In the genomic region with DNA sequence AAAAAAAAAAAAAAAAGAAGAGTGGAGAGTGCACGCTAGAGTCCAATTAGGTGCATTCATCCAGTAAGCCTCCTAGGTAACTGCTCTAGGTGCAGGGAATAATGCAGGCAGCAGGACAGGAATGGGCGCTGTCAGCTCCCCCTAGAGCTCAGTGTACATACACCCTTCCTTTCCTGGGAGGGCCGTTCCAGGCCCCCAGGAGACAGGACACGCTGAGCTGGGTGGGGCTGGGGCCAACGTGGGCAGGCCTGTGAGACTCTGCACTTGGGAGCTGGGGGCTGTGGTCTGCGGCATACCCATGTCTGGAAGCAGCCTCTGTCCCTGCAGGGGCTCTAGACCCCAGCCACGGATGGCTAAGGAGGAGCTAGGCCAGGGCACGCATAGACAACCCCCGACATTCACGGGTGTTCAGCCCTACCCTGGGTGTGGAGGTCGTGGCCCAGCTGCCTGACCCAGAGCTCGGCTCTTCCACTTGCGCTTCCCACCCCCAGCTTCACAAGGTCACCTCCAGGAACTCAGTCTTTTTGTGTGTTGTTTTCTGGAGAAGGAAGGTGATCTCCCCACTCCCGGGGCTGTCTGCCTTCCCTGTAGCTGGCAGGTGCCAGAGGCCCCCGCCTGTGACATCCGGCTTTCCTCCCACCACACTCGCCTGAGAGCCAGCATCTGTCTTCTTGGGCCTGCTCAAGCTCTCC, we compare ENCODE assay signal across 8 cellular contexts. TPM values are rescaled to one million over a fixed set of nuclear protein-coding genes. Genes with fewer than 3 reads are reported as not detected.
A peak's percentile ranks its signal among the peaks of the same experiment; 100 is the strongest.
DNase-seq lines count a peak whose midpoint lies in the region; ATAC-seq, FAIRE-seq and TF ChIP-seq lines count a peak whose summit lies in the region.

No MANE protein-coding gene starts in this region.

- peak overlapping the region; percentile 92 for H2AFZ ChIP-seq in GM12878 (ENCODE audit: control insufficient read depth, low read depth, low read length)

- BruUV-seq in GM12878 (replicated peaks; lab: Mats Ljungman, UMichigan), result TSS peak; percentile 79

- CTCF ChIA-PET in GM12878 (lab: Yijun Ruan, JAX), result interaction anchor here (0.7 to 2.5 kb wide), 11 partner anchors 8 to 69 kb away, joined by 3 to 16 read pairs (median 5); a partner anchor contains a TSS

- 0 out of 2 replicates have a peak, but pooled peaks cover 2% of the 10 kb centered on the region for H4K20me1 ChIP-seq in GM12878 (ENCODE audit: control insufficient read depth, insufficient read depth)

- FAIRE-seq in GM12878 (lab: Jason Lieb, UNC), result peak; percentile 66

- peak; percentile 8 for ATAC-seq in GM21367 (IDR thresholded peaks at IDR 0.05; ENCODE audit: unreplicated experiment)
- peak; percentile 4 for ATAC-seq in GM12878
- no peak for ATAC-seq in GM18870 (IDR thresholded peaks at IDR 0.05; ENCODE audit: unreplicated experiment)
- ATAC-seq in HG02610 (IDR thresholded peaks at IDR 0.05; ENCODE audit: unreplicated experiment), result no peak

- in situ Hi-C loops in GM12878 (cut with MboI), result no loop called here

- DNase-seq in DMS79 (lab: John Stamatoyannopoulos, UW) (peak; percentile 58), NCI-H2227 (lab: John Stamatoyannopoulos, UW; ENCODE audit: unreplicated experiment) (peak; percentile 68), GM12878 (ENCODE audit: low read depth, low spot score) (no peak), lower leg skin (ENCODE audit: low spot score in 2 of 2) (no peak)

- H3K27ac ChIP-seq in GM12878 (ENCODE audit: control insufficient read depth, insufficient read depth), result peak overlapping the region; percentile 87
- no peak overlapping the region for H3K27ac ChIP-seq in urinary bladder (ENCODE audit: low read depth)

- no peak for TF ChIP-seq EP300 in GM12878 (IDR thresholded peaks at IDR 0.05; ENCODE audit: borderline replicate concordance in 1 of 2, control insufficient read depth in 1 of 2, low read depth in 2 of 2, low read length in 2 of 2)

- intact Hi-C loops in GM12878 (cut with micrococcal nuclease; ENCODE audit: unreplicated experiment), result loop anchor here (2.0 kb wide), 2 partner anchors 21 to 35 kb away; a partner anchor contains a TSS
- intact Hi-C loops in lower leg skin (cut with DNase I; ENCODE audit: low total_unique reads), result loop anchor here (10.0 kb wide), 1 partner anchor 375 kb away; a partner anchor contains a TSS

- POLR2A ChIA-PET in GM12878 (lab: Charles Lee), result interaction anchor here (0.5 to 2.5 kb wide), 7 partner anchors 8 to 372 kb away, joined by 3 to 29 read pairs (median 10); a partner anchor contains a TSS

- RAD21 ChIA-PET in GM12878 (lab: Charles Lee; ENCODE audit: unreplicated experiment), result interaction anchor here (0.8 to 2.4 kb wide), 6 partner anchors 8 to 68 kb away, joined by 3 to 10 read pairs (median 3); a partner anchor contains a TSS

- H3K9me3 ChIP-seq in GM12878 (replicated peaks; ENCODE audit: control insufficient read depth, insufficient read depth, low read length), result no peaks in the 10 kb centered on the region

- H3K79me2 ChIP-seq in GM12878 (ENCODE audit: control insufficient read depth, insufficient read depth, low read length), result no peaks in the 10 kb centered on the region; the same call in 1 of the 2 replicates

- TF ChIP-seq CTCF in GM12878 (IDR thresholded peaks at IDR 0.05 in 2 of 3, conservative IDR thresholded peaks at IDR 0.05 in 1 of 3; ENCODE audit: control insufficient read depth in 2 of 3, extremely low read depth in 1 of 3, insufficient read depth in 1 of 3, low read depth in 3 of 3, low read length in 3 of 3), result peak in 2 of 3 experiments; percentile 31 to 38; a peak in 3 of 6 replicates
- TF ChIP-seq CTCF in lower leg skin (IDR thresholded peaks at IDR 0.05), result no peak

- peak overlapping the region; percentile 69 for H3K4me2 ChIP-seq in GM12878 (ENCODE audit: control insufficient read depth, insufficient read depth)

- 13% methylated on average over 17 of the region's 17 CpGs for WGBS in GM12878 (ENCODE audit: insufficient coverage, insufficient replicate concordance, low lambda C conversion rate, missing lambda C conversion rate)
- 9% methylated on average over 15 to 17 of the region's 17 CpGs for whole genome bisulfite sequencing in lower leg skin, 2 donors
- 13% methylated on average over 17 of the region's 17 CpGs for WGBS in urinary bladder

- H3K4me1 ChIP-seq in GM12878 (ENCODE audit: control insufficient read depth, insufficient read depth, low read length) (peaks cover 13% of the 10 kb centered on the region), urinary bladder (ENCODE audit: insufficient read depth) (peaks cover 5% of the 10 kb centered on the region)

- no peaks in the 10 kb centered on the region for H3K27me3 ChIP-seq in GM12878 (replicated peaks in 1 of 2; ENCODE audit: control insufficient read depth in 2 of 2, insufficient read depth in 2 of 2, low read length in 1 of 2)

- SMC1A ChIA-PET in GM12878 (lab: Charles Lee; ENCODE audit: uncharacterized antibody, unreplicated experiment), result interaction anchor here (0.8 to 1.3 kb wide), 3 partner anchors 8 to 68 kb away, joined by 3 to 4 read pairs (median 3); a partner anchor contains a TSS

- TF ChIP-seq POLR2A in GM12878 (IDR thresholded peaks at IDR 0.05; ENCODE audit: low read depth, low read length) (no peak), lower leg skin (IDR thresholded peaks at IDR 0.05) (no peak)

- H3K4me3 ChIP-seq in GM12878 (peak overlapping the region; percentile 86), lower leg skin (ENCODE audit: low read depth, poor library complexity, severe bottlenecking) (peak overlapping the region; percentile 37), urinary bladder (ENCODE audit: low read depth, low read length) (peak overlapping the region; percentile 72)

- peak overlapping the region; percentile 91 for H3K9ac ChIP-seq in GM12878 (ENCODE audit: control insufficient read depth, insufficient read depth, low read length)

- TF ChIP-seq RAD21 in GM12878 (IDR thresholded peaks at IDR 0.05; ENCODE audit: insufficient read depth, low read depth, low read length), result no peak

- H3K36me3 ChIP-seq in GM12878 (ENCODE audit: control insufficient read depth in 2 of 2, insufficient read depth in 2 of 2, low read length in 1 of 2) (no peaks in the 10 kb centered on the region), urinary bladder (ENCODE audit: insufficient read depth) (no peaks in the 10 kb centered on the region)

RNA-seq across cellular contexts. Expression of a gene that starts 1.0 kb away (rescaled TPM):
- 9.4 and 11.3 TPM in 2 replicates for total RNA-seq in GM12878 (2013; cell fraction: nucleolus; rRNA removed)
- total RNA-seq in GM12878 (2014; rRNA removed) (38.4 and 51.7 TPM in 2 replicates), GM12878 (2014; rRNA removed; fragmentation: Illumina TruSeq; extraction: Trizol) (7.1 and 9.3 TPM in 2 replicates), GM12878 (2021) (60.5 and 67.8 TPM in 2 replicates), lower leg skin (10 to 100 TPM; 24.9 to 42.4 (median 32.1) TPM), urinary bladder (7.9 TPM)
- 0.75 TPM for polyA plus RNA-seq in GM12878 (2011; ENCODE audit: low read depth)
- polyA plus RNA-seq in GM12878 (2011; rRNA removed) (3.3 and 5.6 TPM in 2 replicates), GM12878 (2014; fragmentation: Illumina TruSeq; extraction: Trizol) (0.62 TPM in 1 of 2 replicates, not detected in the other), GM12878 (2014; fragmentation: Nextera tagmentation; extraction: Ambion mirVana) (1 to 10 TPM in 1 of 2 experiments, under 1 TPM in 1; 0.58 to 3.1 TPM), GM12878 (2014; rRNA removed) (39.2 and 42.3 TPM in 2 replicates), GM12878 (2016; fragmentation: Nextera tagmentation; extraction: Ambion mirVana) (10 to 100 TPM; 44.5 to 54.8 TPM), urinary bladder (29.3 TPM)
- 20.1 and 37.9 TPM in 2 replicates for polyA plus RNA-seq in GM12878 (2011; cell fraction: cytosol; rRNA removed)
- polyA plus RNA-seq in GM12878 (2011; cell fraction: nucleus; rRNA removed), result 37.1 and 61.4 TPM in 2 replicates
- 10.8 and 14.9 TPM in 2 replicates for polyA plus RNA-seq in GM12878 (2012)
- polyA minus RNA-seq in GM12878 (2011; rRNA and poly(A)+ RNA removed), result 0.73 and 2.0 TPM in 2 replicates
- polyA minus RNA-seq in GM12878 (2011; cell fraction: cytosol; rRNA and poly(A)+ RNA removed), result 7.2 and 7.3 TPM in 2 replicates
- 14.4 and 28.4 TPM in 2 replicates for polyA minus RNA-seq in GM12878 (2011; cell fraction: nucleus; rRNA and poly(A)+ RNA removed)

RNA-seq across cellular contexts. Expression of a gene that starts 5.0 kb away (rescaled TPM):
- total RNA-seq in GM12878 (2013; cell fraction: nucleolus; rRNA removed), result 2.3 and 2.5 TPM in 2 replicates
- total RNA-seq in GM12878 (2014; rRNA removed) (12.8 and 14.3 TPM in 2 replicates), GM12878 (2014; rRNA removed; fragmentation: Illumina TruSeq; extraction: Trizol) (0.72 and 1.2 TPM in 2 replicates), GM12878 (2021) (6.2 and 8.9 TPM in 2 replicates), lower leg skin (10 to 100 TPM; 24.2 to 48.4 (median 36.0) TPM), urinary bladder (14.5 TPM)
- polyA plus RNA-seq in GM12878 (2011; ENCODE audit: low read depth), result 0.34 TPM
- polyA plus RNA-seq in GM12878 (2011; rRNA removed) (1.3 and 5.9 TPM in 2 replicates), GM12878 (2014; fragmentation: Illumina TruSeq; extraction: Trizol) (0.05 and 0.15 TPM in 2 replicates), GM12878 (2014; fragmentation: Nextera tagmentation; extraction: Ambion mirVana) (under 1 TPM in 1 of 2 experiments, not detected in 1; 0.11 TPM), GM12878 (2014; rRNA removed) (9.4 and 11.0 TPM in 2 replicates), GM12878 (2016; fragmentation: Nextera tagmentation; extraction: Ambion mirVana) (1 to 10 TPM in 1 of 2 experiments, under 1 TPM in 1; 0.53 to 1.1 TPM), urinary bladder (42.9 TPM)
- 6.4 and 20.6 TPM in 2 replicates for polyA plus RNA-seq in GM12878 (2011; cell fraction: cytosol; rRNA removed)
- 10.9 and 15.0 TPM in 2 replicates for polyA plus RNA-seq in GM12878 (2011; cell fraction: nucleus; rRNA removed)
- 2.3 and 4.5 TPM in 2 replicates for polyA plus RNA-seq in GM12878 (2012)
- polyA minus RNA-seq in GM12878 (2011; rRNA and poly(A)+ RNA removed), result 1.6 and 2.0 TPM in 2 replicates
- polyA minus RNA-seq in GM12878 (2011; cell fraction: cytosol; rRNA and poly(A)+ RNA removed), result 2.3 and 5.7 TPM in 2 replicates
- 2.2 and 3.7 TPM in 2 replicates for polyA minus RNA-seq in GM12878 (2011; cell fraction: nucleus; rRNA and poly(A)+ RNA removed)

RNA-seq across cellular contexts. Expression of a gene that starts 6.3 kb away (rescaled TPM):
- total RNA-seq in GM12878 (2013; cell fraction: nucleolus; rRNA removed), result 22.0 and 22.6 TPM in 2 replicates
- total RNA-seq in GM12878 (2014; rRNA removed), result 12.2 and 16.2 TPM in 2 replicates
- total RNA-seq in GM12878 (2014; rRNA removed; fragmentation: Illumina TruSeq; extraction: Trizol), result 3.0 and 4.7 TPM in 2 replicates
- total RNA-seq in GM12878 (2021), result 16.2 and 18.7 TPM in 2 replicates
- 1.5 TPM for polyA plus RNA-seq in GM12878 (2011; ENCODE audit: low read depth)
- polyA plus RNA-seq in GM12878 (2011; rRNA removed), result 3.2 and 7.2 TPM in 2 replicates
- 6.3 and 14.9 TPM in 2 replicates for polyA plus RNA-seq in GM12878 (2011; cell fraction: cytosol; rRNA removed)
- 244 and 248 TPM in 2 replicates for polyA plus RNA-seq in GM12878 (2011; cell fraction: nucleus; rRNA removed)
- polyA plus RNA-seq in GM12878 (2012), result 7.9 and 9.8 TPM in 2 replicates
- polyA plus RNA-seq in GM12878 (2014; fragmentation: Illumina TruSeq; extraction: Trizol), result 1.1 and 2.5 TPM in 2 replicates
- polyA plus RNA-seq in GM12878 (2014; fragmentation: Nextera tagmentation; extraction: Ambion mirVana), result under 1 TPM; 0.10 to 0.97 TPM
- 26.2 and 32.6 TPM in 2 replicates for polyA plus RNA-seq in GM12878 (2014; rRNA removed)
- 1 to 10 TPM; 3.1 to 6.1 TPM for polyA plus RNA-seq in GM12878 (2016; fragmentation: Nextera tagmentation; extraction: Ambion mirVana)
- 2.3 and 5.2 TPM in 2 replicates for polyA minus RNA-seq in GM12878 (2011; rRNA and poly(A)+ RNA removed)
- 0.52 and 2.0 TPM in 2 replicates for polyA minus RNA-seq in GM12878 (2011; cell fraction: cytosol; rRNA and poly(A)+ RNA removed)
- 17.3 and 25.4 TPM in 2 replicates for polyA minus RNA-seq in GM12878 (2011; cell fraction: nucleus; rRNA and poly(A)+ RNA removed)
- total RNA-seq in lower leg skin, result under 1 TPM in 2 of 4 donors, not detected in 2; 0.52 to 0.55 TPM
- 0.74 TPM for total RNA-seq in urinary bladder
- 0.49 TPM for polyA plus RNA-seq in urinary bladder

RNA-seq across cellular contexts. Expression of a gene that starts 6.9 kb away (rescaled TPM):
- 32.8 and 34.9 TPM in 2 replicates for total RNA-seq in GM12878 (2013; cell fraction: nucleolus; rRNA removed)
- total RNA-seq in GM12878 (2014; rRNA removed) (27.5 and 30.2 TPM in 2 replicates), GM12878 (2014; rRNA removed; fragmentation: Illumina TruSeq; extraction: Trizol) (8.5 and 9.5 TPM in 2 replicates), GM12878 (2021) (44.5 and 48.2 TPM in 2 replicates), lower leg skin (1 to 10 TPM; 4.5 to 6.3 (median 6.0) TPM), urinary bladder (1.1 TPM)
- 2.6 TPM for polyA plus RNA-seq in GM12878 (2011; ENCODE audit: low read depth)
- polyA plus RNA-seq in GM12878 (2011; rRNA removed) (5.9 and 14.0 TPM in 2 replicates), GM12878 (2014; fragmentation: Illumina TruSeq; extraction: Trizol) (0.41 and 1.9 TPM in 2 replicates), GM12878 (2014; fragmentation: Nextera tagmentation; extraction: Ambion mirVana) (under 1 TPM; 0.23 to 0.68 TPM), GM12878 (2014; rRNA removed) (44.6 and 46.2 TPM in 2 replicates), GM12878 (2016; fragmentation: Nextera tagmentation; extraction: Ambion mirVana) (10 to 100 TPM; 18.8 to 23.5 TPM), urinary bladder (3.5 TPM)
- 31.6 and 70.5 TPM in 2 replicates for polyA plus RNA-seq in GM12878 (2011; cell fraction: cytosol; rRNA removed)
- polyA plus RNA-seq in GM12878 (2011; cell fraction: nucleus; rRNA removed), result 267 and 349 TPM in 2 replicates
- 13.8 and 18.3 TPM in 2 replicates for polyA plus RNA-seq in GM12878 (2012)
- polyA minus RNA-seq in GM12878 (2011; rRNA and poly(A)+ RNA removed), result 3.9 and 5.0 TPM in 2 replicates
- 9.0 and 10.6 TPM in 2 replicates for polyA minus RNA-seq in GM12878 (2011; cell fraction: cytosol; rRNA and poly(A)+ RNA removed)
- 20.1 and 26.0 TPM in 2 replicates for polyA minus RNA-seq in GM12878 (2011; cell fraction: nucleus; rRNA and poly(A)+ RNA removed)

RNA-seq across cellular contexts. Expression of a gene that starts 14.4 kb away (rescaled TPM):
- total RNA-seq in GM12878 (2013; cell fraction: nucleolus; rRNA removed), result 2.9 and 3.4 TPM in 2 replicates
- total RNA-seq in GM12878 (2014; rRNA removed) (0.23 and 0.44 TPM in 2 replicates), GM12878 (2014; rRNA removed; fragmentation: Illumina TruSeq; extraction: Trizol) (0.13 and 0.14 TPM in 2 replicates), GM12878 (2021) (1.4 and 2.3 TPM in 2 replicates), lower leg skin (10 to 100 TPM; 18.3 to 33.6 (median 25.2) TPM), urinary bladder (0.26 TPM)
- polyA plus RNA-seq in GM12878 (2011; ENCODE audit: low read depth), result 0.42 TPM
- polyA plus RNA-seq in GM12878 (2011; rRNA removed) (0.42 and 0.53 TPM in 2 replicates), GM12878 (2014; fragmentation: Illumina TruSeq; extraction: Trizol) (0.08 and 0.25 TPM in 2 replicates), GM12878 (2014; fragmentation: Nextera tagmentation; extraction: Ambion mirVana) (under 1 TPM; 0.13 to 0.19 TPM), GM12878 (2014; rRNA removed) (0.86 and 1.2 TPM in 2 replicates), GM12878 (2016; fragmentation: Nextera tagmentation; extraction: Ambion mirVana) (under 1 TPM; 0.13 to 0.54 TPM), urinary bladder (0.68 TPM)
- 1.0 and 1.4 TPM in 2 replicates for polyA plus RNA-seq in GM12878 (2011; cell fraction: cytosol; rRNA removed)
- 3.7 and 4.2 TPM in 2 replicates for polyA plus RNA-seq in GM12878 (2011; cell fraction: nucleus; rRNA removed)
- 1.2 and 1.8 TPM in 2 replicates for polyA plus RNA-seq in GM12878 (2012)
- 0.29 and 0.62 TPM in 2 replicates for polyA minus RNA-seq in GM12878 (2011; rRNA and poly(A)+ RNA removed)
- polyA minus RNA-seq in GM12878 (2011; cell fraction: cytosol; rRNA and poly(A)+ RNA removed), result 1.6 and 2.3 TPM in 2 replicates
- polyA minus RNA-seq in GM12878 (2011; cell fraction: nucleus; rRNA and poly(A)+ RNA removed), result 0.85 and 0.96 TPM in 2 replicates

Comparison
In these comparisons a context has a peak if more than half of its experiments do, and no peak if none do; other contexts are left out.
1. DNase-seq: peak in DMS79 (single experiment) and NCI-H2227 (single experiment); none in GM12878 (single experiment) and lower leg skin (0 of 2).
2. ATAC-seq: peak in GM21367 (single experiment) and GM12878 (single experiment); none in GM18870 (single experiment) and HG02610 (single experiment).
3. CTCF ChIP-seq: peak in GM12878 (2 of 3); none in lower leg skin (0 of 3).
4. Peak in every context shown above with its lines, with median percentiles within 50 percentile points of each other: H3K4me3 ChIP-seq.